Comparison of ENCODE assay signal across 8 cellular contexts in genomic region chr6:42929928-42930360, GRCh38. TPM values are rescaled to one million over a fixed set of nuclear protein-coding genes. Genes with fewer than 3 reads are reported as not detected.
DNase-seq lines count a peak whose midpoint lies in the region; ATAC-seq, FAIRE-seq and TF ChIP-seq lines count a peak whose summit lies in the region.

No MANE protein-coding gene starts in this region.

- H3K9me3 ChIP-seq in Caco-2 (no peaks in the 10 kb centered on the region), GM12878 (replicated peaks; ENCODE audit: control insufficient read depth, insufficient read depth, low read length) (no peaks in the 10 kb centered on the region)

- peaks cover 8% of the 10 kb centered on the region for H3K4me1 ChIP-seq in Caco-2
- peaks cover 22% of the 10 kb centered on the region for H3K4me1 ChIP-seq in GM12878 (ENCODE audit: control insufficient read depth, insufficient read depth, low read length)

- SMC1A ChIA-PET in GM12878 (lab: Charles Lee; ENCODE audit: uncharacterized antibody, unreplicated experiment): interaction anchor here (1.0 to 3.2 kb wide), 12 partner anchors 10 to 360 kb away, joined by 3 to 13 read pairs (median 4); partner anchors contain the start of genes KLHDC3, MEA1, PEX6 and PPP2R5D

- peak; percentile 5; the same call in 1 of the 2 replicates for TF ChIP-seq POLR2A in GM12878 (IDR thresholded peaks at IDR 0.05; ENCODE audit: low read depth, low read length)

- intact Hi-C loops in Caco-2 (cut with micrococcal nuclease; ENCODE audit: unreplicated experiment): loop anchor here (1.0 kb wide), 4 partner anchors 29 to 54 kb away; partner anchors contain the start of genes GNMT, PEX6 and PPP2R5D
- intact Hi-C loops in GM12878 (cut with micrococcal nuclease; ENCODE audit: unreplicated experiment): loop anchor here (2.0 kb wide), 2 partner anchors 29 to 55 kb away; partner anchors contain the start of gene PPP2R5D

- no TSS peak for BruUV-seq in Caco-2 (replicated peaks; lab: Mats Ljungman, UMichigan)
- BruUV-seq in GM12878 (replicated peaks; lab: Mats Ljungman, UMichigan): no TSS peak

- H3K4me3 Mint-ChIP-seq in Caco-2 (ENCODE audit: unreplicated experiment): peak overlapping the region; percentile 100

- in situ Hi-C loops in GM12878 (cut with MboI): no loop called here

- peaks cover 45% of the 10 kb centered on the region for H3K79me2 ChIP-seq in GM12878 (ENCODE audit: control insufficient read depth, insufficient read depth, low read length)

- H3K4me2 ChIP-seq in GM12878 (ENCODE audit: control insufficient read depth, insufficient read depth): peak overlapping the region; percentile 88

- no peak overlapping the region; the same call in 1 of the 2 replicates for H2AFZ ChIP-seq in GM12878 (ENCODE audit: control insufficient read depth, low read depth, low read length)

- FAIRE-seq in GM12878 (lab: Jason Lieb, UNC): peak; percentile 94

- H3K9ac ChIP-seq in GM12878 (ENCODE audit: control insufficient read depth, insufficient read depth, low read length): peak overlapping the region; percentile 91

- WGBS in GM12878 (ENCODE audit: insufficient coverage, insufficient replicate concordance, low lambda C conversion rate, missing lambda C conversion rate): under 1% methylated on average over 9 of the region's 9 CpGs

- H3K27ac ChIP-seq in GM12878 (ENCODE audit: control insufficient read depth, insufficient read depth): peak overlapping the region; percentile 96

- RAD21 ChIA-PET in GM12878 (lab: Charles Lee; ENCODE audit: unreplicated experiment): interaction anchor here (0.6 to 3.8 kb wide), 14 partner anchors 21 to 454 kb away, joined by 3 to 31 read pairs (median 4); partner anchors contain the start of genes CUL7, KLC4, KLHDC3 and MEA1

- peaks cover 42% of the 10 kb centered on the region for H3K36me3 Mint-ChIP-seq in Caco-2 (ENCODE audit: insufficient read depth, unreplicated experiment)

- CTCF ChIA-PET in Caco-2 (lab: Charles Lee) (interaction anchor here (0.6 to 1.4 kb wide), 7 partner anchors 15 to 840 kb away, joined by 3 to 6 read pairs (median 3); partner anchors contain the start of gene PPP2R5D), GM12878 (lab: Yijun Ruan, JAX) (interaction anchor here (0.6 to 2.3 kb wide), 9 partner anchors 14 to 454 kb away, joined by 3 to 9 read pairs (median 3); partner anchors contain the start of genes CUL7, PPP2R5D and PTCRA)

- H3K36me3 ChIP-seq in Caco-2 (ENCODE audit: control insufficient read depth, insufficient read depth, low read length): no peaks in the 10 kb centered on the region
- H3K36me3 ChIP-seq in GM12878 (ENCODE audit: control insufficient read depth in 2 of 2, insufficient read depth in 2 of 2, low read length in 1 of 2): peaks cover 3 to 19% of the 10 kb centered on the region in 2 experiments

- H3K4me3 ChIP-seq in Caco-2 (ENCODE audit: low read depth, low read length): peak overlapping the region; percentile 56
- H3K4me3 ChIP-seq in GM12878: peak overlapping the region; percentile 93

- H3K27me3 ChIP-seq in Caco-2 (replicated peaks; ENCODE audit: control insufficient read depth, insufficient read depth, low read length) (no peaks in the 10 kb centered on the region), GM12878 (replicated peaks in 1 of 2; ENCODE audit: control insufficient read depth in 2 of 2, insufficient read depth in 2 of 2, low read length in 1 of 2) (no peaks in the 10 kb centered on the region)

- H3K4me1 Mint-ChIP-seq in Caco-2 (ENCODE audit: low read depth, unreplicated experiment): peaks cover 13% of the 10 kb centered on the region

- ATAC-seq in GM19455 (IDR thresholded peaks at IDR 0.05; ENCODE audit: unreplicated experiment) (peak; percentile 46), HG03571 (IDR thresholded peaks at IDR 0.05; ENCODE audit: unreplicated experiment) (peak; percentile 67), GM12878 (peak; percentile 71)

- no peak for TF ChIP-seq RAD21 in GM12878 (IDR thresholded peaks at IDR 0.05; ENCODE audit: insufficient read depth, low read depth, low read length)

- peaks cover 5% of the 10 kb centered on the region for H4K20me1 ChIP-seq in GM12878 (ENCODE audit: control insufficient read depth, insufficient read depth)

- DNase-seq in Caco-2 (peak in 1 of 2 experiments; percentile 47), SKM-1 treated with dmso at 0.1 percent for 144 hours (lab: John Stamatoyannopoulos, UW; ENCODE audit: unreplicated experiment) (peak; percentile 97), GM12878 (ENCODE audit: low read depth, low spot score) (peak; percentile 97), inferior parietal cortex (ENCODE audit: extremely low spot score) (peak; percentile 37), SK-N-DZ (ENCODE audit: low spot score) (no peak)
- peak; percentile 9 to 29 for DNase-seq in stimulated activated CD4-positive, alpha-beta T cell treated with anti-CD3 and anti-CD28 coated beads, Interleukin-1b, Interleukin-23, amount 100 ng/mL, for 1 hour (ENCODE audit: low read depth in 2 of 2)

- no peaks in the 10 kb centered on the region for H3K9me3 Mint-ChIP-seq in Caco-2 (ENCODE audit: unreplicated experiment)

- TF ChIP-seq CTCF in Caco-2 (IDR thresholded peaks at IDR 0.05; ENCODE audit: insufficient read depth in 1 of 2, low read depth in 1 of 2, low read length in 1 of 2, severe bottlenecking in 1 of 2, unreplicated experiment in 1 of 2) (no peak), GM12878 (IDR thresholded peaks at IDR 0.05 in 2 of 3, conservative IDR thresholded peaks at IDR 0.05 in 1 of 3; ENCODE audit: control insufficient read depth in 2 of 3, extremely low read depth in 1 of 3, insufficient read depth in 1 of 3, low read depth in 3 of 3, low read length in 3 of 3) (no peak)

- TF ChIP-seq EP300 in GM12878 (IDR thresholded peaks at IDR 0.05; ENCODE audit: borderline replicate concordance in 1 of 2, control insufficient read depth in 1 of 2, low read depth in 2 of 2, low read length in 2 of 2): peak; percentile 87 to 99

- POLR2A ChIA-PET in Caco-2 (lab: Charles Lee) (interaction anchor here (0.6 to 2.1 kb wide), 16 partner anchors 8 to 1931 kb away, joined by 3 to 16 read pairs (median 6); partner anchors contain the start of genes CUL7, GNMT, KLC4 and KLHDC3), GM12878 (lab: Charles Lee) (interaction anchor here (0.5 to 3.1 kb wide), 23 partner anchors 15 to 701 kb away, joined by 3 to 32 read pairs (median 5); partner anchors contain the start of genes CUL7, KLC4, KLHDC3 and MEA1)

- no peaks in the 10 kb centered on the region for H3K27me3 Mint-ChIP-seq in Caco-2 (ENCODE audit: insufficient read depth, unreplicated experiment)

- H3K27ac Mint-ChIP-seq in Caco-2 (ENCODE audit: unreplicated experiment): peak overlapping the region; percentile 76

RNA-seq across cellular contexts. Expression of gene CNPY3, which starts 0.7 kb away (rescaled TPM):
- 49.2 and 56.1 TPM in 2 replicates for total RNA-seq in Caco-2 (2022)
- 47.0 and 48.5 TPM in 2 replicates for total RNA-seq in GM12878 (2013; cell fraction: nucleolus; rRNA removed)
- total RNA-seq in GM12878 (2014; rRNA removed): 54.8 and 54.9 TPM in 2 replicates
- 49.2 and 51.3 TPM in 2 replicates for total RNA-seq in GM12878 (2014; rRNA removed; fragmentation: Illumina TruSeq; extraction: Trizol)
- 87.3 and 87.9 TPM in 2 replicates for total RNA-seq in GM12878 (2021)
- polyA plus RNA-seq in GM12878 (2011; ENCODE audit: low read depth): 53.9 TPM
- 51.1 and 64.8 TPM in 2 replicates for polyA plus RNA-seq in GM12878 (2011; rRNA removed)
- 75.2 and 92.2 TPM in 2 replicates for polyA plus RNA-seq in GM12878 (2011; cell fraction: cytosol; rRNA removed)
- 63.7 and 69.2 TPM in 2 replicates for polyA plus RNA-seq in GM12878 (2011; cell fraction: nucleus; rRNA removed)
- 77.2 and 87.5 TPM in 2 replicates for polyA plus RNA-seq in GM12878 (2012)
- polyA plus RNA-seq in GM12878 (2014; fragmentation: Illumina TruSeq; extraction: Trizol): 38.9 and 82.4 TPM in 2 replicates
- 10 to 100 TPM in 1 of 2 experiments, 1 to 10 TPM in 1; 7.2 to 14.6 TPM for polyA plus RNA-seq in GM12878 (2014; fragmentation: Nextera tagmentation; extraction: Ambion mirVana)
- polyA plus RNA-seq in GM12878 (2014; rRNA removed): 85.7 and 93.8 TPM in 2 replicates
- 100 to 1,000 TPM in 1 of 2 experiments, 10 to 100 TPM in 1; 99.9 to 102 TPM for polyA plus RNA-seq in GM12878 (2016; fragmentation: Nextera tagmentation; extraction: Ambion mirVana)
- polyA minus RNA-seq in GM12878 (2011; rRNA and poly(A)+ RNA removed): 49.2 and 69.5 TPM in 2 replicates
- polyA minus RNA-seq in GM12878 (2011; cell fraction: cytosol; rRNA and poly(A)+ RNA removed): 20.2 and 23.6 TPM in 2 replicates
- polyA minus RNA-seq in GM12878 (2011; cell fraction: nucleus; rRNA and poly(A)+ RNA removed): 12.0 and 26.0 TPM in 2 replicates
- 84.3 and 90.7 TPM in 2 replicates for polyA plus RNA-seq in SK-N-DZ (2014; cell fraction: cytosol; rRNA removed)
- 37.7 and 51.1 TPM in 2 replicates for polyA plus RNA-seq in SK-N-DZ (2014; cell fraction: nucleus; rRNA removed)

RNA-seq across cellular contexts. Expression of gene PTCRA, which starts 14.1 kb away (rescaled TPM):
- total RNA-seq in Caco-2 (2022) (not detected in 2 replicates), GM12878 (2014; rRNA removed) (0.54 TPM in 1 of 2 replicates, not detected in the other), GM12878 (2014; rRNA removed; fragmentation: Illumina TruSeq; extraction: Trizol) (0.18 and 0.23 TPM in 2 replicates), GM12878 (2021) (0.24 and 0.44 TPM in 2 replicates)
- total RNA-seq in GM12878 (2013; cell fraction: nucleolus; rRNA removed): 0.67 TPM in 1 of 2 replicates, not detected in the other
- 0.39 TPM for polyA plus RNA-seq in GM12878 (2011; ENCODE audit: low read depth)
- polyA plus RNA-seq in GM12878 (2011; rRNA removed) (not detected in 2 replicates), GM12878 (2014; fragmentation: Illumina TruSeq; extraction: Trizol) (0.10 TPM in 1 of 2 replicates, not detected in the other), GM12878 (2014; fragmentation: Nextera tagmentation; extraction: Ambion mirVana) (under 1 TPM in 1 of 2 experiments, not detected in 1; 0.14 TPM), GM12878 (2014; rRNA removed) (0.16 and 1.1 TPM in 2 replicates), GM12878 (2016; fragmentation: Nextera tagmentation; extraction: Ambion mirVana) (under 1 TPM in 1 of 2 experiments, not detected in 1; 0.20 TPM)
- not detected in 2 replicates for polyA plus RNA-seq in GM12878 (2011; cell fraction: cytosol; rRNA removed)
- polyA plus RNA-seq in GM12878 (2011; cell fraction: nucleus; rRNA removed): not detected in 2 replicates
- polyA plus RNA-seq in GM12878 (2012): 0.60 and 1.5 TPM in 2 replicates
- polyA minus RNA-seq in GM12878 (2011; rRNA and poly(A)+ RNA removed): not detected in 2 replicates
- polyA minus RNA-seq in GM12878 (2011; cell fraction: cytosol; rRNA and poly(A)+ RNA removed): not detected in 2 replicates
- polyA minus RNA-seq in GM12878 (2011; cell fraction: nucleus; rRNA and poly(A)+ RNA removed): not detected in 2 replicates
- not detected in 2 replicates for polyA plus RNA-seq in SK-N-DZ (2014; cell fraction: cytosol; rRNA removed)
- polyA plus RNA-seq in SK-N-DZ (2014; cell fraction: nucleus; rRNA removed): not detected in 2 replicates

RNA-seq across cellular contexts. Expression of gene GNMT, which starts 30.6 kb away (rescaled TPM):
- total RNA-seq in Caco-2 (2022): not detected in 2 replicates
- total RNA-seq in GM12878 (2013; cell fraction: nucleolus; rRNA removed): 0.86 and 1.1 TPM in 2 replicates
- 0.16 and 0.62 TPM in 2 replicates for total RNA-seq in GM12878 (2014; rRNA removed)
- 0.67 and 0.83 TPM in 2 replicates for total RNA-seq in GM12878 (2014; rRNA removed; fragmentation: Illumina TruSeq; extraction: Trizol)
- total RNA-seq in GM12878 (2021): 0.74 and 1.2 TPM in 2 replicates
- polyA plus RNA-seq in GM12878 (2011; ENCODE audit: low read depth): 0.38 TPM
- polyA plus RNA-seq in GM12878 (2011; rRNA removed): 0.33 and 0.45 TPM in 2 replicates
- polyA plus RNA-seq in GM12878 (2011; cell fraction: cytosol; rRNA removed): 0.60 and 1.1 TPM in 2 replicates
- 3.7 and 5.3 TPM in 2 replicates for polyA plus RNA-seq in GM12878 (2011; cell fraction: nucleus; rRNA removed)
- polyA plus RNA-seq in GM12878 (2012): 0.39 and 0.74 TPM in 2 replicates
- polyA plus RNA-seq in GM12878 (2014; fragmentation: Illumina TruSeq; extraction: Trizol): 1.1 TPM in 1 of 2 replicates, not detected in the other
- under 1 TPM; 0.35 TPM for polyA plus RNA-seq in GM12878 (2014; fragmentation: Nextera tagmentation; extraction: Ambion mirVana)
- polyA plus RNA-seq in GM12878 (2014; rRNA removed): 0.27 and 0.77 TPM in 2 replicates
- under 1 TPM; 0.36 to 0.42 TPM for polyA plus RNA-seq in GM12878 (2016; fragmentation: Nextera tagmentation; extraction: Ambion mirVana)
- polyA minus RNA-seq in GM12878 (2011; rRNA and poly(A)+ RNA removed): 0.26 TPM in 1 of 2 replicates, not detected in the other
- not detected in 2 replicates for polyA minus RNA-seq in GM12878 (2011; cell fraction: cytosol; rRNA and poly(A)+ RNA removed)
- 0.36 TPM in 1 of 2 replicates, not detected in the other for polyA minus RNA-seq in GM12878 (2011; cell fraction: nucleus; rRNA and poly(A)+ RNA removed)
- polyA plus RNA-seq in SK-N-DZ (2014; cell fraction: cytosol; rRNA removed): 0.15 and 0.18 TPM in 2 replicates
- polyA plus RNA-seq in SK-N-DZ (2014; cell fraction: nucleus; rRNA removed): 0.54 TPM in 1 of 2 replicates, not detected in the other

RNA-seq across cellular contexts. Expression of gene PEX6, which starts 49.0 kb away (rescaled TPM):
- total RNA-seq in Caco-2 (2022) (6.9 and 8.2 TPM in 2 replicates), GM12878 (2014; rRNA removed) (19.3 and 19.4 TPM in 2 replicates), GM12878 (2014; rRNA removed; fragmentation: Illumina TruSeq; extraction: Trizol) (6.2 and 6.4 TPM in 2 replicates), GM12878 (2021) (20.3 and 21.1 TPM in 2 replicates)
- total RNA-seq in GM12878 (2013; cell fraction: nucleolus; rRNA removed): 8.3 and 10.1 TPM in 2 replicates
- 5.8 TPM for polyA plus RNA-seq in GM12878 (2011; ENCODE audit: low read depth)
- polyA plus RNA-seq in GM12878 (2011; rRNA removed) (2.0 and 3.1 TPM in 2 replicates), GM12878 (2014; fragmentation: Illumina TruSeq; extraction: Trizol) (3.1 and 6.1 TPM in 2 replicates), GM12878 (2014; fragmentation: Nextera tagmentation; extraction: Ambion mirVana) (1 to 10 TPM in 1 of 2 experiments, under 1 TPM in 1; 0.39 to 1.2 TPM), GM12878 (2014; rRNA removed) (14.6 and 16.3 TPM in 2 replicates), GM12878 (2016; fragmentation: Nextera tagmentation; extraction: Ambion mirVana) (1 to 10 TPM; 9.4 to 9.5 TPM)
- 4.1 and 4.8 TPM in 2 replicates for polyA plus RNA-seq in GM12878 (2011; cell fraction: cytosol; rRNA removed)
- polyA plus RNA-seq in GM12878 (2011; cell fraction: nucleus; rRNA removed): 22.3 and 23.6 TPM in 2 replicates
- 12.1 and 14.5 TPM in 2 replicates for polyA plus RNA-seq in GM12878 (2012)
- polyA minus RNA-seq in GM12878 (2011; rRNA and poly(A)+ RNA removed): 3.0 and 7.0 TPM in 2 replicates
- polyA minus RNA-seq in GM12878 (2011; cell fraction: cytosol; rRNA and poly(A)+ RNA removed): 2.9 and 3.2 TPM in 2 replicates
- polyA minus RNA-seq in GM12878 (2011; cell fraction: nucleus; rRNA and poly(A)+ RNA removed): 4.2 and 7.2 TPM in 2 replicates
- 21.6 and 23.1 TPM in 2 replicates for polyA plus RNA-seq in SK-N-DZ (2014; cell fraction: cytosol; rRNA removed)
- polyA plus RNA-seq in SK-N-DZ (2014; cell fraction: nucleus; rRNA removed): 67.8 and 85.1 TPM in 2 replicates

RNA-seq across cellular contexts. Expression of gene RPL7L1, which starts 50.5 kb away (rescaled TPM):
- total RNA-seq in Caco-2 (2022): 103 and 110 TPM in 2 replicates
- 119 and 126 TPM in 2 replicates for total RNA-seq in GM12878 (2013; cell fraction: nucleolus; rRNA removed)
- total RNA-seq in GM12878 (2014; rRNA removed): 98.0 and 111 TPM in 2 replicates
- total RNA-seq in GM12878 (2014; rRNA removed; fragmentation: Illumina TruSeq; extraction: Trizol): 142 and 143 TPM in 2 replicates
- 79.5 and 85.3 TPM in 2 replicates for total RNA-seq in GM12878 (2021)
- 83.3 TPM for polyA plus RNA-seq in GM12878 (2011; ENCODE audit: low read depth)
- 54.1 and 71.8 TPM in 2 replicates for polyA plus RNA-seq in GM12878 (2011; rRNA removed)
- polyA plus RNA-seq in GM12878 (2011; cell fraction: cytosol; rRNA removed): 50.8 and 59.9 TPM in 2 replicates
- 16.8 and 23.9 TPM in 2 replicates for polyA plus RNA-seq in GM12878 (2011; cell fraction: nucleus; rRNA removed)
- polyA plus RNA-seq in GM12878 (2012): 58.3 and 59.3 TPM in 2 replicates
- polyA plus RNA-seq in GM12878 (2014; fragmentation: Illumina TruSeq; extraction: Trizol): 154 and 200 TPM in 2 replicates
- polyA plus RNA-seq in GM12878 (2014; fragmentation: Nextera tagmentation; extraction: Ambion mirVana): 100 to 1,000 TPM in 1 of 2 experiments, 10 to 100 TPM in 1; 98.2 to 119 TPM
- 78.9 and 83.8 TPM in 2 replicates for polyA plus RNA-seq in GM12878 (2014; rRNA removed)
- 100 to 1,000 TPM; 109 to 119 TPM for polyA plus RNA-seq in GM12878 (2016; fragmentation: Nextera tagmentation; extraction: Ambion mirVana)
- polyA minus RNA-seq in GM12878 (2011; rRNA and poly(A)+ RNA removed): 50.1 and 61.2 TPM in 2 replicates
- 19.4 and 22.1 TPM in 2 replicates for polyA minus RNA-seq in GM12878 (2011; cell fraction: cytosol; rRNA and poly(A)+ RNA removed)
- polyA minus RNA-seq in GM12878 (2011; cell fraction: nucleus; rRNA and poly(A)+ RNA removed): 23.1 and 36.3 TPM in 2 replicates
- 151 and 154 TPM in 2 replicates for polyA plus RNA-seq in SK-N-DZ (2014; cell fraction: cytosol; rRNA removed)
- polyA plus RNA-seq in SK-N-DZ (2014; cell fraction: nucleus; rRNA removed): 42.5 and 61.5 TPM in 2 replicates
